In the genomic region with DNA sequence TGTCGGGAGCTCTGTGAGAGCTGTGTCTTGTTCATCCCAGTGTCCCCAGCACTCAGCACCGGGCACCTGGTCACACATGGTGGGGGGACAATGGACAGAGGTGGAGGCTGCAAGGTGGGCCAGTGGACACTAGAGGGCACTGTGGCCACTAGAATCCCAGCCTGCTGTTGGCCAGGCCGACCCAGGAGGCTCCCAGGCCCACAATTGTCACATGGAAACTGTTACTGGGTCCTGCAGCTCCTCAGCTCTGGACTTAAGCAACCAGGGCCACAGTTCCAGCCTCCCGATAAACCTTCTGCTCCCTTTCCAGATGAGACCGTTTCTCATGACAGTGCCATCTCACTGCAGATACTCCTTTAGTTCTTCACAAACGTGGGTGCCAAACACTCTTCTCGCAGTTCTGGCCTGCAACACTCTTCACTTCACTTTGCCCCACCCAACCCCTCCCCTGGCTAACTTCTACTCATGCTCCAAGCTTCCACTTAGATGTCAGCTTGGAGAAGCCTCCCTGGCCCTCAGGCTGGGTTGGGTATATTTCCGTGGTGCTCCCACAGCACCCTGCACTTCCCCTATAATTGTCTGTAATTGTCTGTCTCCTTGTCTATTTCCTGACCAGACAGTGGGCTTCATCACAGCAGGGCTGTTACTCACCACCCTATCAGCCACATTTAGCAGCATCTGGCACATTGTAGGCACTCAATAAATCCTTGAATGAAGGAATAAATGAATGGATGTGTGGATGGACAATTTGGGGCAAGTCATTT, we compare ENCODE assay signal across 8 cellular contexts. TPM values are rescaled to one million over a fixed set of nuclear protein-coding genes. Genes with fewer than 3 reads are reported as not detected.
DNase-seq lines count a peak whose midpoint lies in the region; TF ChIP-seq lines count a peak whose summit lies in the region.

No MANE protein-coding gene starts in this region.

- H3K4me1 Mint-ChIP-seq in nephron = peaks cover 69% of the 10 kb centered on the region
- H3K4me1 Mint-ChIP-seq in type B pancreatic cell (ENCODE audit: unreplicated experiment) = peaks cover 25% of the 10 kb centered on the region

- H3K36me3 Mint-ChIP-seq in nephron (ENCODE audit: low read depth) = no peaks in the 10 kb centered on the region
- no peaks in the 10 kb centered on the region for H3K36me3 Mint-ChIP-seq in type B pancreatic cell

- H3K4me3 Mint-ChIP-seq in nephron (no peak overlapping the region), type B pancreatic cell (no peak overlapping the region)

- no peaks in the 10 kb centered on the region for H3K9me3 ChIP-seq in esophagus muscularis mucosa

- H3K27me3 Mint-ChIP-seq in nephron (ENCODE audit: low read depth) = no peaks in the 10 kb centered on the region
- no peaks in the 10 kb centered on the region for H3K27me3 Mint-ChIP-seq in type B pancreatic cell

- WGBS in esophagus muscularis mucosa = 30% methylated on average over 7 of the region's 8 CpGs

- no peak overlapping the region for H3K4me3 ChIP-seq in esophagus muscularis mucosa

- no peak for TF ChIP-seq POLR2A in esophagus muscularis mucosa (IDR thresholded peaks at IDR 0.05; ENCODE audit: low read depth)

- intact Hi-C loops in esophagus muscularis mucosa (cut with DNase I) = no loop called here

- in situ Hi-C loops in Caki2 (cut with HindIII; ENCODE audit: low pct_unique_long_range_greater_than_20kb, low sequenced_read_pairs) = no loop called here

- DNase-seq in Caki2 (ENCODE audit: low read depth) = peak; percentile 36
- peak; percentile 41 for DNase-seq in H4 (ENCODE audit: low spot score)
- peak; percentile 6 for DNase-seq in NCI-H510A (lab: John Stamatoyannopoulos, UW)
- peak; percentile 20 for DNase-seq in activated T-cell treated with anti-CD3 and anti-CD28 coated beads for 24 hours (ENCODE audit: low read depth)
- DNase-seq in esophagus muscularis mucosa (ENCODE audit: extremely low spot score) = no peak
- DNase-seq in type B pancreatic cell (ENCODE audit: extremely low spot score, unreplicated experiment) = no peak
- no peak for DNase-seq in DMS153 (lab: John Stamatoyannopoulos, UW)

- TF ChIP-seq CTCF in esophagus muscularis mucosa (IDR thresholded peaks at IDR 0.05) (peak; percentile 72 to 79 (median 73)), nephron (IDR thresholded peaks at IDR 0.05; ENCODE audit: unreplicated experiment in 3 of 3) (peak; percentile 60 to 67 (median 66)), type B pancreatic cell (conservative IDR thresholded peaks at IDR 0.05) (peak; percentile 82)

- H3K27me3 ChIP-seq in esophagus muscularis mucosa = no peaks in the 10 kb centered on the region

- no peak for TF ChIP-seq EP300 in esophagus muscularis mucosa (IDR thresholded peaks at IDR 0.05)

- H3K4me1 ChIP-seq in esophagus muscularis mucosa = peaks cover 43 to 70% (median 65%) of the 10 kb centered on the region in 4 donors

- peak overlapping the region in 1 of 4 donors; percentile 10 for H3K27ac ChIP-seq in esophagus muscularis mucosa (replicated peaks in 1 of 4)

- H3K9me3 Mint-ChIP-seq in nephron (peaks cover 2% of the 10 kb centered on the region), type B pancreatic cell (no peaks in the 10 kb centered on the region)

- H3K36me3 ChIP-seq in esophagus muscularis mucosa = no peaks in the 10 kb centered on the region

- peak overlapping the region; percentile 58 to 77 (median 60) for H3K27ac Mint-ChIP-seq in nephron
- H3K27ac Mint-ChIP-seq in type B pancreatic cell = no peak overlapping the region

RNA-seq across cellular contexts. Expression of a gene that starts 3.5 kb away (rescaled TPM):
- total RNA-seq in Caki2 (2014; rRNA removed; shearing (Covaris generic); ENCODE audit: low replicate concordance) = 7.1 and 9.9 TPM in 2 replicates
- total RNA-seq in H4 (2014; rRNA removed; shearing (Covaris generic)) = 9.3 and 11.9 TPM in 2 replicates
- 10 to 100 TPM; 12.0 to 24.8 (median 20.0) TPM for total RNA-seq in esophagus muscularis mucosa
- total RNA-seq in type B pancreatic cell (ENCODE audit: low replicate concordance) = 8.2 and 10.9 TPM in 2 replicates

RNA-seq across cellular contexts. Expression of a gene that starts 59.9 kb away (rescaled TPM):
- total RNA-seq in Caki2 (2014; rRNA removed; shearing (Covaris generic); ENCODE audit: low replicate concordance) = 64.8 and 144 TPM in 2 replicates
- 62.1 and 89.6 TPM in 2 replicates for total RNA-seq in H4 (2014; rRNA removed; shearing (Covaris generic))
- total RNA-seq in esophagus muscularis mucosa (100 to 1,000 TPM in 2 of 4 donors, 10 to 100 TPM in 2; 64.8 to 128 (median 85.2) TPM), type B pancreatic cell (ENCODE audit: low replicate concordance) (92.4 and 99.8 TPM in 2 replicates)

Comparison
In these comparisons a context has a peak if more than half of its experiments do, and no peak if none do; other contexts are left out.
1. DNase-seq: peak in Caki2 (single experiment), H4 (single experiment), NCI-H510A (single experiment) and activated T-cell treated with anti-CD3 and anti-CD28 coated beads for 24 hours (single experiment); none in esophagus muscularis mucosa (single experiment), type B pancreatic cell (single experiment) and DMS153 (single experiment).
2. Peak in every context shown above with its lines, with median percentiles within 50 percentile points of each other: CTCF ChIP-seq.